In the genomic region with DNA sequence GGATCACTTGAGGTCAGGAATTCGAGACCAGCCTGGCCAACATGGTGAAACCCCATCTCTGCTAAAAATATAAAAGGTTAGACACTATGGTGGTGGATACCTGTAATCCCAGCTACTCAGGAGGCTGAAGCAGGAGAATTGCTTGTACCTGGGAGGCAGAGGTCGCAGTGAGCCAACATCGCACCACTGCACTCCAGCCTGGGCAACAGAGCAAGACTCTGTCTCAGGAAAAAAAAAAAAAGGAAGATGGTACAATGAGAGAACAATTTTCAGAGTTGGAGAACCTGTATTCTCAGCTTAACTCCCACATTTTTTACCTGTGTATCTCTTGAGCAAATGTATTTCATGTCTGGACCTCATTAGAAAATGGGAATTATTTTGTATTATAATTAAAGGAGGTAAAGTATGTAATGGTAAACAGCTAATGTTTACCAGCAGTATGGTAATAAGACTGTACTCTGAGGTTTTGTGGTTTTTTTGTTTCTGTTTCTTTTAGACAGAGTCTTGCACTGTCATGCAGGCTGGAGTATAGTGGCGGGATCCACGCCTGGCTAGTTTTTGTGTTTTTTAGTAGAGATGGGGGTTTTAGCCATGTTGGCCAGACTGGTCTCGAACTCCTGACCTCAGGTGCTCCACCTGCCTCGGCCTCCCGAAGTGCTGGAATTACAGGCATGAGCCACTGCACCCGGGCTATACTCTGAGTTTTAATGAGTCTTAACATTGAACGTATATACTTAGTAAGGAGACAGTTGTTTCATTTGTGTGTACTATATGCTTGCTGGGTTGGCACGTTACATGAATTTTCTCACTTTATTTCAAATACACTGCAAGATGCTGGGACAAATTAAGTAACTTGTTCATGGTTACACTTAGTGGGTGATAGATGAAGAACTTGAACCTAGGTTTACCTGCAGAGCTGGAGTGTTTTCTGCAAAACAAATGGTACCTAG, we compare ENCODE assay signal across 9 cellular contexts. TPM values are rescaled to one million over a fixed set of nuclear protein-coding genes. Genes with fewer than 3 reads are reported as not detected.
DNase-seq lines count a peak whose midpoint lies in the region; ATAC-seq and TF ChIP-seq lines count a peak whose summit lies in the region.
"Had no signal": no experiment of that assay in that cellular context is flagged by ENCODE, and none has a peak within 500 bp of the region (broad histone marks: within the 10 kb centered on the region; RNA-seq: fewer than 3 reads in every experiment).

No MANE protein-coding gene starts in this region.

- CTCF ChIA-PET in activated CD4-positive, alpha-beta memory T cell treated with anti-CD3 and anti-CD28 coated beads, Interleukin-2, amount 10 ng/mL, durations not matched to agents 7 days and 5 days (lab: Charles Lee): interaction anchor here (1.2 to 4.4 kb wide), 3 partner anchors 12 to 149 kb away, joined by 4 to 27 read pairs (median 4); a partner anchor contains a TSS
- CTCF ChIA-PET in Calu3 (lab: Charles Lee): no interaction called here

- no peak for TF ChIP-seq CTCF in Calu3 (IDR thresholded peaks at IDR 0.05; ENCODE audit: unreplicated experiment)

- no peaks in the 10 kb centered on the region for H3K9me3 Mint-ChIP-seq in activated CD4-positive, alpha-beta memory T cell treated with anti-CD3 and anti-CD28 coated beads, Interleukin-2, amount 10 ng/mL, durations not matched to agents 7 days and 5 days
- H3K9me3 Mint-ChIP-seq in Calu3 (ENCODE audit: low read depth, unreplicated experiment): no peaks in the 10 kb centered on the region

- intact Hi-C loops in Calu3 (cut with micrococcal nuclease; ENCODE audit: unreplicated experiment): loop anchor here (10.0 kb wide), 1 partner anchor 76 kb away; no protein-coding TSS in a partner anchor

- H3K27me3 Mint-ChIP-seq in activated CD4-positive, alpha-beta memory T cell treated with anti-CD3 and anti-CD28 coated beads, Interleukin-2, amount 10 ng/mL, durations not matched to agents 7 days and 5 days: no peaks in the 10 kb centered on the region
- H3K27me3 Mint-ChIP-seq in Calu3 (ENCODE audit: unreplicated experiment): no peaks in the 10 kb centered on the region

- peak; percentile 93 for ATAC-seq in HG03064 (IDR thresholded peaks at IDR 0.05; ENCODE audit: low read depth, unreplicated experiment)

- DNase-seq in stimulated activated CD4-positive, alpha-beta T cell treated with anti-CD3 and anti-CD28 coated beads, Interleukin-4, amount 100 ng/mL, for 24 hours: peak; percentile 9
- DNase-seq in stimulated activated CD4-positive, alpha-beta T cell treated with anti-CD3 and anti-CD28 coated beads, Interleukin-4, amount 100 ng/mL, for 1 hour: no peak
- peak; percentile 43 for DNase-seq in activated CD4-positive, alpha-beta memory T cell treated with anti-CD3 and anti-CD28 coated beads, Interleukin-2, amount 10 ng/mL, durations not matched to agents 7 days and 5 days
- no peak for DNase-seq in CD1c-positive myeloid dendritic cell (ENCODE audit: extremely low spot score)
- no peak for DNase-seq in 8988T
- no peak for DNase-seq in occipital lobe (lab: John Stamatoyannopoulos, UW)
- no peak for DNase-seq in Calu3
- DNase-seq: DMS79 had no signal

- BruUV-seq in Calu3 (replicated peaks; lab: Mats Ljungman, UMichigan): no TSS peak

- H3K4me3 Mint-ChIP-seq in activated CD4-positive, alpha-beta memory T cell treated with anti-CD3 and anti-CD28 coated beads, Interleukin-2, amount 10 ng/mL, durations not matched to agents 7 days and 5 days: peak overlapping the region; percentile 55
- no peak overlapping the region for H3K4me3 Mint-ChIP-seq in Calu3 (ENCODE audit: low read depth, unreplicated experiment)

- peak overlapping the region; percentile 73 for H3K27ac Mint-ChIP-seq in activated CD4-positive, alpha-beta memory T cell treated with anti-CD3 and anti-CD28 coated beads, Interleukin-2, amount 10 ng/mL, durations not matched to agents 7 days and 5 days
- H3K27ac Mint-ChIP-seq in Calu3 (ENCODE audit: unreplicated experiment): no peak overlapping the region

- H3K36me3 Mint-ChIP-seq in activated CD4-positive, alpha-beta memory T cell treated with anti-CD3 and anti-CD28 coated beads, Interleukin-2, amount 10 ng/mL, durations not matched to agents 7 days and 5 days (ENCODE audit: low read depth): peaks cover 58% of the 10 kb centered on the region
- H3K36me3 Mint-ChIP-seq in Calu3 (ENCODE audit: insufficient read depth, unreplicated experiment): no peaks in the 10 kb centered on the region

- peaks cover 84% of the 10 kb centered on the region for H3K4me1 Mint-ChIP-seq in activated CD4-positive, alpha-beta memory T cell treated with anti-CD3 and anti-CD28 coated beads, Interleukin-2, amount 10 ng/mL, durations not matched to agents 7 days and 5 days
- H3K4me1 Mint-ChIP-seq in Calu3 (ENCODE audit: low read depth, unreplicated experiment): no peaks in the 10 kb centered on the region

- POLR2A ChIA-PET in activated CD4-positive, alpha-beta memory T cell treated with anti-CD3 and anti-CD28 coated beads, Interleukin-2, amount 10 ng/mL, durations not matched to agents 7 days and 5 days (lab: Charles Lee): interaction anchor here (0.8 to 13.8 kb wide), 6 partner anchors 8 to 329 kb away, joined by 3 to 200 read pairs (median 3); a partner anchor contains a TSS

RNA-seq across cellular contexts. Expression of a gene that starts 16.2 kb away (rescaled TPM):
- 10 to 100 TPM; 77.3 to 77.9 TPM for total RNA-seq in activated CD4-positive, alpha-beta memory T cell treated with anti-CD3 and anti-CD28 coated beads, Interleukin-2, amount 10 ng/mL, durations not matched to agents 7 days and 5 days
- 84.7 TPM for total RNA-seq in occipital lobe
- total RNA-seq in Calu3 (2022): 38.4 and 38.8 TPM in 2 replicates

Comparison
In these comparisons a context has a peak if more than half of its experiments do, and no peak if none do; other contexts are left out.
1. DNase-seq: peak in stimulated activated CD4-positive, alpha-beta T cell treated with anti-CD3 and anti-CD28 coated beads, Interleukin-4, amount 100 ng/mL, for 24 hours (single experiment) and activated CD4-positive, alpha-beta memory T cell treated with anti-CD3 and anti-CD28 coated beads, Interleukin-2, amount 10 ng/mL, durations not matched to agents 7 days and 5 days (single experiment); none in stimulated activated CD4-positive, alpha-beta T cell treated with anti-CD3 and anti-CD28 coated beads, Interleukin-4, amount 100 ng/mL, for 1 hour (single experiment), CD1c-positive myeloid dendritic cell (single experiment), 8988T (single experiment), occipital lobe (single experiment) and Calu3 (single experiment).